In genomic region chr19:13613447-13613846, GRCh38 we compare ENCODE assay signal across 17 cellular contexts.
A peak's percentile ranks its signal among the peaks of the same experiment; 100 is the strongest.
DNase-seq lines count a peak whose midpoint lies in the region; ATAC-seq and FAIRE-seq lines count a peak whose summit lies in the region.
"Had no signal": no experiment of that assay in that cellular context is flagged by ENCODE, and none has a peak within 500 bp of the region (broad histone marks: within the 10 kb centered on the region; RNA-seq: fewer than 3 reads in every experiment).

No MANE protein-coding gene starts in this region.

- in situ Hi-C loops in G401 (cut with HindIII; ENCODE audit: low sequenced_read_pairs) = no loop called here

- peak; percentile 47 for DNase-seq in DMS79 treated with DMSO at 0.1 percent for 48 hours (lab: John Stamatoyannopoulos, UW)
- DNase-seq in NCI-H187 treated with DMSO at 0.1 percent for 48 hours (lab: John Stamatoyannopoulos, UW) = peak; percentile 60
- peak; percentile 88 for DNase-seq in NCI-H69 (lab: John Stamatoyannopoulos, UW)
- DNase-seq in G401 (ENCODE audit: low spot score) = no peak
- DNase-seq: activated naive CD4-positive, alpha-beta T cell treated with anti-CD3 and anti-CD28 coated beads, Interleukin-2, amount 50 U/mL, for 16 hours; activated T-cell treated with anti-CD3 and anti-CD28 coated beads, Interleukin-2, amount 50 U/mL, for 4 hours; anterior cingulate cortex; DMS 273 treated with DMSO at 0.1 percent for 48 hours; Kasumi-1; sigmoid colon; stimulated activated CD4-positive, alpha-beta T cell treated with anti-CD3 and anti-CD28 coated beads, Interleukin-15, amount 100 ng/mL, for 24 hours had no signal

- no peak for ATAC-seq in GM19023 (IDR thresholded peaks at IDR 0.05; ENCODE audit: unreplicated experiment)
- no peak for ATAC-seq in GM18511 (IDR thresholded peaks at IDR 0.05; ENCODE audit: unreplicated experiment)
- ATAC-seq: activated CD4-positive, CD25-positive, alpha-beta regulatory T cell treated with anti-CD3 and anti-CD28 coated beads, Interleukin-2, amount 50 U/mL, for 24 hours; activated T-cell treated with anti-CD3 and anti-CD28 coated beads, Interleukin-2, amount 50 U/mL, for 4 hours had no signal

- FAIRE-seq in islet of Langerhans (lab: Jason Lieb, UNC) = peak; percentile 96
- FAIRE-seq: endometrium, urothelium cell line had no signal
